Comparison of ENCODE assay signal across 12 cellular contexts in genomic region chr1:23475134-23475628, GRCh38. TPM values are rescaled to one million over a fixed set of nuclear protein-coding genes. Genes with fewer than 3 reads are reported as not detected.
DNase-seq lines count a peak whose midpoint lies in the region; ATAC-seq, FAIRE-seq and TF ChIP-seq lines count a peak whose summit lies in the region.
"Had no signal": no experiment of that assay in that cellular context is flagged by ENCODE, and none has a peak within 500 bp of the region (broad histone marks: within the 10 kb centered on the region; RNA-seq: fewer than 3 reads in every experiment).

No MANE protein-coding gene starts in this region.

- intact Hi-C loops in PC-9 (cut with micrococcal nuclease; ENCODE audit: unreplicated experiment) (loop anchor here (2.0 to 5.0 kb wide), 2 partner anchors 73 to 106 kb away; partner anchors contain the start of gene ZNF436), endothelial cell of umbilical vein (cut with micrococcal nuclease) (no loop called here), CD14-positive monocyte (cut with micrococcal nuclease) (no loop called here)

- peak; percentile 96 for DNase-seq in EH (ENCODE audit: low read depth)
- DNase-seq in PC-9, result peak; percentile 52 to 58
- DNase-seq in endothelial cell of umbilical vein (ENCODE audit: low read depth, low spot score), result peak; percentile 49
- no peak for DNase-seq in omental fat pad (ENCODE audit: low spot score)
- no peak for DNase-seq in central memory CD4-positive, alpha-beta T cell
- DNase-seq in WTC11 (ENCODE audit: low spot score), result no peak
- no peak for DNase-seq in CD14-positive monocyte (ENCODE audit: low spot score)
- no peak for DNase-seq in 8988T
- DNase-seq: activated CD4-positive, CD25-positive, alpha-beta regulatory T cell; activated gamma-delta T cell treated with Interleukin-2 at 50 U/mL for 16 hours; GF-D8; naive thymus-derived CD8-positive, alpha-beta T cell had no signal

- H3K27ac ChIP-seq in PC-9, result peak overlapping the region; percentile 29
- no peak overlapping the region for H3K27ac ChIP-seq in endothelial cell of umbilical vein (ENCODE audit: insufficient read depth, low read depth, low read length)

- no peaks in the 10 kb centered on the region for H3K27me3 Mint-ChIP-seq in WTC11 (ENCODE audit: low read depth)
- peaks cover 9 to 13% (median 10%) of the 10 kb centered on the region in 3 donors for H3K27me3 Mint-ChIP-seq in CD14-positive monocyte (ENCODE audit: low read depth in 3 of 3)

- CTCF ChIA-PET in PC-9 (lab: Charles Lee) (no interaction called here), endothelial cell of umbilical vein (lab: Charles Lee) (interaction anchor here (0.5 to 1.5 kb wide), 6 partner anchors 9 to 72 kb away, joined by 3 to 12 read pairs (median 4); partner anchors contain the start of genes ASAP3 and TCEA3), WTC11 (lab: Charles Lee) (interaction anchor here (0.7 to 1.5 kb wide), 3 partner anchors 9 to 65 kb away, joined by 4 to 6 read pairs (median 4); partner anchors contain the start of gene ASAP3)

- H3K9me1 ChIP-seq in endothelial cell of umbilical vein (replicated peaks; ENCODE audit: control insufficient read depth, extremely low read depth, insufficient read depth, low read length), result no peaks in the 10 kb centered on the region

- H3K36me3 Mint-ChIP-seq in WTC11 (no peaks in the 10 kb centered on the region), CD14-positive monocyte (no peaks in the 10 kb centered on the region)
- H3K36me3 Mint-ChIP-seq: naive thymus-derived CD8-positive, alpha-beta T cell had no signal

- H3K9me3 ChIP-seq in PC-9 (ENCODE audit: insufficient read depth, low read depth), result no peaks in the 10 kb centered on the region
- H3K9me3 ChIP-seq in endothelial cell of umbilical vein (replicated peaks; ENCODE audit: control insufficient read depth, insufficient read depth, low read length), result no peaks in the 10 kb centered on the region

- TF ChIP-seq POLR2A in endothelial cell of umbilical vein (IDR thresholded peaks at IDR 0.05; ENCODE audit: low read depth, low read length), result no peak

- no peaks in the 10 kb centered on the region for H3K9me3 Mint-ChIP-seq in WTC11
- H3K9me3 Mint-ChIP-seq in CD14-positive monocyte, result peaks cover 0 to 1% (median 0%) of the 10 kb centered on the region in 7 donors
- H3K9me3 Mint-ChIP-seq: naive thymus-derived CD8-positive, alpha-beta T cell had no signal

- no peak overlapping the region for H2AFZ ChIP-seq in PC-9
- no peak overlapping the region for H2AFZ ChIP-seq in endothelial cell of umbilical vein (ENCODE audit: low read depth, low read length)

- peak overlapping the region; percentile 46 for H3K4me2 ChIP-seq in PC-9
- no peak overlapping the region for H3K4me2 ChIP-seq in endothelial cell of umbilical vein (ENCODE audit: insufficient read depth, low read length)

- no peak overlapping the region for H3K4me3 ChIP-seq in PC-9
- no peak overlapping the region for H3K4me3 ChIP-seq in endothelial cell of umbilical vein (replicated peaks in 1 of 3; ENCODE audit: insufficient read depth in 1 of 3, low read depth in 1 of 3, low read length in 3 of 3)

- H3F3A ChIP-seq in PC-9 (ENCODE audit: insufficient read depth, low read depth), result peaks cover 36% of the 10 kb centered on the region

- H3K36me3 ChIP-seq in PC-9 (ENCODE audit: low read depth) (no peaks in the 10 kb centered on the region), endothelial cell of umbilical vein (ENCODE audit: control insufficient read depth in 2 of 2, extremely low read depth in 1 of 2, insufficient read depth in 2 of 2, low read length in 2 of 2) (no peaks in the 10 kb centered on the region)

- H3K4me3 Mint-ChIP-seq in WTC11 (no peak overlapping the region), CD14-positive monocyte (no peak overlapping the region)
- H3K4me3 Mint-ChIP-seq: naive thymus-derived CD8-positive, alpha-beta T cell had no signal

- H3K4me1 Mint-ChIP-seq in WTC11 (peaks cover 24% of the 10 kb centered on the region), CD14-positive monocyte (no peaks in the 10 kb centered on the region)

- dilution Hi-C loops in endothelial cell of umbilical vein (cut with MboI; ENCODE audit: extremely low pct_ligation_motif_present, low sequenced_read_pairs), result no loop called here

- H3K27ac Mint-ChIP-seq in WTC11 (no peak overlapping the region), CD14-positive monocyte (no peak overlapping the region)
- H3K27ac Mint-ChIP-seq: naive thymus-derived CD8-positive, alpha-beta T cell had no signal

- no peaks in the 10 kb centered on the region for H3K79me2 ChIP-seq in PC-9 (ENCODE audit: low read depth)
- no peaks in the 10 kb centered on the region for H3K79me2 ChIP-seq in endothelial cell of umbilical vein (ENCODE audit: control insufficient read depth, insufficient read depth, low read length)

- H3K27me3 ChIP-seq in PC-9 (ENCODE audit: insufficient read depth, low read depth) (no peaks in the 10 kb centered on the region), endothelial cell of umbilical vein (ENCODE audit: control insufficient read depth in 2 of 2, insufficient read depth in 2 of 2, low read length in 2 of 2) (no peaks in the 10 kb centered on the region)

- H4K20me1 ChIP-seq in PC-9 (ENCODE audit: insufficient read depth) (no peaks in the 10 kb centered on the region), endothelial cell of umbilical vein (replicated peaks; ENCODE audit: control insufficient read depth, extremely low read depth, insufficient read depth, low read length) (no peaks in the 10 kb centered on the region)

- TF ChIP-seq CTCF in PC-9 (conservative IDR thresholded peaks at IDR 0.05) (no peak), endothelial cell of umbilical vein (IDR thresholded peaks at IDR 0.05; ENCODE audit: extremely low read depth in 1 of 2, insufficient read depth in 1 of 2, low read depth in 1 of 2, low read length in 2 of 2) (no peak), omental fat pad (IDR thresholded peaks at IDR 0.05) (no peak), WTC11 (IDR thresholded peaks at IDR 0.05) (no peak), CD14-positive monocyte (IDR thresholded peaks at IDR 0.05) (no peak)

- no peak overlapping the region for H3K9ac ChIP-seq in endothelial cell of umbilical vein (replicated peaks; ENCODE audit: extremely low read depth, insufficient read depth, low read length)

- BruUV-seq in PC-9 (replicated peaks; lab: Mats Ljungman, UMichigan) (no TSS peak), endothelial cell of umbilical vein (replicated peaks; lab: Mats Ljungman, UMichigan) (no TSS peak)

- peak; percentile 43 for ATAC-seq in omental fat pad (ENCODE audit: low FRiP score)
- no peak for ATAC-seq in WTC11
- ATAC-seq: naive thymus-derived CD8-positive, alpha-beta T cell had no signal

- H3K4me1 ChIP-seq in PC-9 (replicated peaks; ENCODE audit: insufficient read depth) (peaks cover 63% of the 10 kb centered on the region), endothelial cell of umbilical vein (ENCODE audit: control insufficient read depth, extremely low read depth, insufficient read depth, low read length) (peaks cover 10% of the 10 kb centered on the region)

- POLR2A ChIA-PET in PC-9 (lab: Charles Lee; ENCODE audit: unreplicated experiment) (interaction anchor here (0.6 kb wide), 1 partner anchor 72 kb away, joined by 5 read pairs; no protein-coding TSS in a partner anchor), endothelial cell of umbilical vein (lab: Charles Lee) (no interaction called here), WTC11 (lab: Charles Lee) (interaction anchor here (0.6 kb wide), 1 partner anchor 300 kb away, joined by 3 read pairs; no protein-coding TSS in a partner anchor)

- FAIRE-seq in endothelial cell of umbilical vein (lab: Jason Lieb, UNC), result peak; percentile 85

- no peaks in the 10 kb centered on the region for H3K9me2 ChIP-seq in PC-9 (ENCODE audit: insufficient read depth)

RNA-seq across cellular contexts. Expression of gene ASAP3, which starts 8.8 kb away (rescaled TPM):
- total RNA-seq in PC-9 (2021) (17.6 and 24.1 TPM in 2 replicates), endothelial cell of umbilical vein (14.2 and 15.5 TPM in 2 replicates), omental fat pad (10 to 100 TPM; 30.6 to 71.7 (median 36.7) TPM), WTC11 (2021) (64.5 to 71.2 TPM (median 70.3 TPM) in 3 replicates)
- polyA plus RNA-seq in endothelial cell of umbilical vein (12.5 and 14.8 TPM in 2 replicates), CD14-positive monocyte (under 1 TPM in 1 of 2 donors, not detected in 1; 0.27 TPM)
- 7.9 and 11.3 TPM in 2 replicates for polyA plus RNA-seq in endothelial cell of umbilical vein (2011; cell fraction: cytosol; rRNA removed)
- 49.9 and 62.4 TPM in 2 replicates for polyA plus RNA-seq in endothelial cell of umbilical vein (2011; cell fraction: nucleus; rRNA removed)
- 12.8 and 22.2 TPM in 2 replicates for polyA plus RNA-seq in endothelial cell of umbilical vein (2012)
- polyA minus RNA-seq in endothelial cell of umbilical vein, result 18.5 and 18.7 TPM in 2 replicates
- polyA minus RNA-seq in endothelial cell of umbilical vein (2011; cell fraction: cytosol; rRNA and poly(A)+ RNA removed), result 2.3 TPM
- polyA minus RNA-seq in endothelial cell of umbilical vein (2011; cell fraction: nucleus; rRNA and poly(A)+ RNA removed), result 9.7 and 11.7 TPM in 2 replicates

RNA-seq across cellular contexts. Expression of gene TCEA3, which starts 50.6 kb away (rescaled TPM):
- total RNA-seq in PC-9 (2021), result 2.7 and 3.5 TPM in 2 replicates
- total RNA-seq in endothelial cell of umbilical vein, result 3.4 and 3.7 TPM in 2 replicates
- 0.75 and 1.5 TPM in 2 replicates for polyA plus RNA-seq in endothelial cell of umbilical vein
- 1.7 and 2.2 TPM in 2 replicates for polyA plus RNA-seq in endothelial cell of umbilical vein (2011; cell fraction: cytosol; rRNA removed)
- polyA plus RNA-seq in endothelial cell of umbilical vein (2011; cell fraction: nucleus; rRNA removed), result 2.5 and 3.0 TPM in 2 replicates
- polyA plus RNA-seq in endothelial cell of umbilical vein (2012), result 2.7 and 4.1 TPM in 2 replicates
- polyA minus RNA-seq in endothelial cell of umbilical vein, result 0.62 and 1.6 TPM in 2 replicates
- polyA minus RNA-seq in endothelial cell of umbilical vein (2011; cell fraction: cytosol; rRNA and poly(A)+ RNA removed), result 1.8 TPM
- 0.87 and 0.96 TPM in 2 replicates for polyA minus RNA-seq in endothelial cell of umbilical vein (2011; cell fraction: nucleus; rRNA and poly(A)+ RNA removed)
- total RNA-seq in omental fat pad, result 10 to 100 TPM in 1 of 4 donors, 1 to 10 TPM in 3; 5.0 to 13.2 (median 7.5) TPM
- total RNA-seq in WTC11 (2021), result 0.37 to 0.89 TPM (median 0.73 TPM) in 3 replicates
- polyA plus RNA-seq in CD14-positive monocyte, result under 1 TPM in 1 of 2 donors, not detected in 1; 0.26 TPM

RNA-seq across cellular contexts. Expression of gene E2F2, which starts 55.9 kb away (rescaled TPM):
- total RNA-seq in PC-9 (2021), result 7.6 and 9.0 TPM in 2 replicates
- 5.0 and 5.6 TPM in 2 replicates for total RNA-seq in endothelial cell of umbilical vein
- polyA plus RNA-seq in endothelial cell of umbilical vein, result 0.83 and 1.1 TPM in 2 replicates
- 0.95 and 1.2 TPM in 2 replicates for polyA plus RNA-seq in endothelial cell of umbilical vein (2011; cell fraction: cytosol; rRNA removed)
- 1.9 and 2.0 TPM in 2 replicates for polyA plus RNA-seq in endothelial cell of umbilical vein (2011; cell fraction: nucleus; rRNA removed)
- 1.1 and 1.6 TPM in 2 replicates for polyA plus RNA-seq in endothelial cell of umbilical vein (2012)
- polyA minus RNA-seq in endothelial cell of umbilical vein, result 1.5 and 1.9 TPM in 2 replicates
- polyA minus RNA-seq in endothelial cell of umbilical vein (2011; cell fraction: cytosol; rRNA and poly(A)+ RNA removed), result 11.7 TPM
- 1.6 and 2.9 TPM in 2 replicates for polyA minus RNA-seq in endothelial cell of umbilical vein (2011; cell fraction: nucleus; rRNA and poly(A)+ RNA removed)
- total RNA-seq in omental fat pad, result 1 to 10 TPM in 1 of 4 donors, under 1 TPM in 3; 0.31 to 1.5 (median 0.46) TPM
- total RNA-seq in WTC11 (2021), result 4.9 to 5.6 TPM (median 5.4 TPM) in 3 replicates
- 1 to 10 TPM in 1 of 2 donors, under 1 TPM in 1; 0.24 to 1.8 TPM for polyA plus RNA-seq in CD14-positive monocyte

Comparison
In these comparisons a context has a peak if more than half of its experiments do, and no peak if none do; other contexts are left out.
1. DNase-seq: peak in EH (single experiment), PC-9 (2 of 2) and endothelial cell of umbilical vein (single experiment); none in omental fat pad (single experiment), central memory CD4-positive, alpha-beta T cell (single experiment), WTC11 (single experiment), CD14-positive monocyte (single experiment) and 8988T (single experiment).